ENCODE assay signal across 16 cellular contexts in genomic region chr13:85386424-85386823, GRCh38.
DNase-seq lines count a peak whose midpoint lies in the region; ATAC-seq, FAIRE-seq and TF ChIP-seq lines count a peak whose summit lies in the region.
"Had no signal": no experiment of that assay in that cellular context is flagged by ENCODE, and none has a peak within 500 bp of the region (broad histone marks: within the 10 kb centered on the region; RNA-seq: fewer than 3 reads in every experiment).

No MANE protein-coding gene starts in this region.

- TF ChIP-seq CTCF in astrocyte (IDR thresholded peaks at IDR 0.05; ENCODE audit: insufficient read depth, low read depth, low read length) (no peak), progenitor cell of endocrine pancreas (IDR thresholded peaks at IDR 0.05; ENCODE audit: unreplicated experiment) (no peak)

- H3K9me3 Mint-ChIP-seq in astrocyte (ENCODE audit: unreplicated experiment): peaks cover 4% of the 10 kb centered on the region
- peaks cover 14% of the 10 kb centered on the region for H3K9me3 Mint-ChIP-seq in progenitor cell of endocrine pancreas (ENCODE audit: low read depth)

- FAIRE-seq in astrocyte (lab: Jason Lieb, UNC): no peak
- FAIRE-seq: kidney had no signal

- DNase-seq in Karpas-422: peak; percentile 82
- DNase-seq in NCI-H526 treated with DMSO at 0.1 percent for 48 hours (lab: John Stamatoyannopoulos, UW): peak; percentile 22
- DNase-seq in astrocyte (ENCODE audit: low read depth): no peak
- DNase-seq in progenitor cell of endocrine pancreas (ENCODE audit: low spot score, unreplicated experiment): no peak
- DNase-seq: activated T-cell treated with anti-CD3 and anti-CD28 coated beads, Interleukin-2, amount 50 U/mL, for 48 hours; aorta; CD8-positive, alpha-beta memory T cell; effector CD4-positive, alpha-beta T cell; gastrocnemius medialis; Kasumi-1; kidney; NCI-H446 had no signal

- H3K27ac ChIP-seq in Karpas-422 (ENCODE audit: low read length) (peak overlapping the region; percentile 96), astrocyte (ENCODE audit: low read depth, low read length) (no peak overlapping the region)
- H3K27ac ChIP-seq: gastrocnemius medialis, SJSA1 had no signal

- H3K4me3 ChIP-seq in Karpas-422 (ENCODE audit: low read length) (peak overlapping the region; percentile 47), astrocyte (ENCODE audit: insufficient read depth, low read depth, low read length) (no peak overlapping the region)
- H3K4me3 ChIP-seq: gastrocnemius medialis, SJSA1 had no signal

- H2AFZ ChIP-seq in Karpas-422 (ENCODE audit: low read length): peak overlapping the region; percentile 80
- peak overlapping the region; percentile 42 for H2AFZ ChIP-seq in astrocyte (ENCODE audit: low read depth, low read length)

- peaks cover 6% of the 10 kb centered on the region; the same call in 1 of the 2 replicates for H3K9me3 ChIP-seq in Karpas-422 (ENCODE audit: low read length)
- H3K9me3 ChIP-seq in astrocyte (ENCODE audit: insufficient read depth, low read depth, low read length): no peaks in the 10 kb centered on the region
- H3K9me3 ChIP-seq: gastrocnemius medialis, SJSA1 had no signal

- peaks cover 57% of the 10 kb centered on the region for H3K4me1 ChIP-seq in Karpas-422 (ENCODE audit: low read length)
- peaks cover 6% of the 10 kb centered on the region for H3K4me1 ChIP-seq in astrocyte (ENCODE audit: insufficient read depth, low read length)
- H3K4me1 ChIP-seq: gastrocnemius medialis had no signal

- H3K4me3 Mint-ChIP-seq in astrocyte (ENCODE audit: unreplicated experiment) (no peak overlapping the region), progenitor cell of endocrine pancreas (ENCODE audit: low read depth) (peak overlapping the region; percentile 21)
- H3K4me3 Mint-ChIP-seq: CD8-positive, alpha-beta memory T cell had no signal

- H3K79me2 ChIP-seq in Karpas-422 (ENCODE audit: low read length): no peaks in the 10 kb centered on the region
- H3K79me2 ChIP-seq in astrocyte (ENCODE audit: insufficient read depth, low read length): no peaks in the 10 kb centered on the region

- H3K9ac ChIP-seq in Karpas-422 (ENCODE audit: low read length) (peak overlapping the region; percentile 65), astrocyte (ENCODE audit: low read length) (no peak overlapping the region)

- H3K27me3 ChIP-seq in Karpas-422 (ENCODE audit: low read length) (no peaks in the 10 kb centered on the region), astrocyte (ENCODE audit: insufficient read depth, low read length) (no peaks in the 10 kb centered on the region)
- H3K27me3 ChIP-seq: gastrocnemius medialis, SJSA1 had no signal

- ATAC-seq in GM21717 (IDR thresholded peaks at IDR 0.05; ENCODE audit: unreplicated experiment) (no peak), HG02678 (IDR thresholded peaks at IDR 0.05; ENCODE audit: unreplicated experiment) (no peak), HG03025 (IDR thresholded peaks at IDR 0.05; ENCODE audit: low FRiP score, unreplicated experiment) (no peak)
- ATAC-seq: gastrocnemius medialis had no signal

- no peaks in the 10 kb centered on the region for H3K36me3 ChIP-seq in Karpas-422 (ENCODE audit: insufficient read depth, low read length)
- H3K36me3 ChIP-seq in astrocyte (ENCODE audit: insufficient read depth, low read length): no peaks in the 10 kb centered on the region
- H3K36me3 ChIP-seq: gastrocnemius medialis, SJSA1 had no signal

- H3K4me2 ChIP-seq in Karpas-422 (ENCODE audit: low read depth, low read length, poor library complexity, severe bottlenecking) (peak overlapping the region; percentile 78), astrocyte (ENCODE audit: low read length) (peak overlapping the region; percentile 20)

- H3K27me3 Mint-ChIP-seq in astrocyte (ENCODE audit: low read depth, unreplicated experiment): no peaks in the 10 kb centered on the region
- H3K27me3 Mint-ChIP-seq in progenitor cell of endocrine pancreas: no peaks in the 10 kb centered on the region
- H3K27me3 Mint-ChIP-seq: CD8-positive, alpha-beta memory T cell had no signal

- H4K20me1 ChIP-seq in Karpas-422 (ENCODE audit: insufficient read depth, low read depth, low read length) (no peaks in the 10 kb centered on the region), astrocyte (ENCODE audit: insufficient read depth, low read length) (no peaks in the 10 kb centered on the region)

- no peaks in the 10 kb centered on the region for H3K9me2 ChIP-seq in Karpas-422 (replicated peaks; ENCODE audit: insufficient read depth, low read length)

- H3K27ac Mint-ChIP-seq in astrocyte (ENCODE audit: unreplicated experiment) (no peak overlapping the region), progenitor cell of endocrine pancreas (peak overlapping the region; percentile 77)
- H3K27ac Mint-ChIP-seq: CD8-positive, alpha-beta memory T cell had no signal

- no peaks in the 10 kb centered on the region for H3K36me3 Mint-ChIP-seq in astrocyte (ENCODE audit: low read depth, unreplicated experiment)
- no peaks in the 10 kb centered on the region for H3K36me3 Mint-ChIP-seq in progenitor cell of endocrine pancreas (ENCODE audit: insufficient read depth)

- peaks cover 5% of the 10 kb centered on the region for H3K4me1 Mint-ChIP-seq in astrocyte (ENCODE audit: low read depth, unreplicated experiment)
- H3K4me1 Mint-ChIP-seq in progenitor cell of endocrine pancreas (ENCODE audit: low read depth): peaks cover 11% of the 10 kb centered on the region
- H3K4me1 Mint-ChIP-seq: CD8-positive, alpha-beta memory T cell had no signal

Comparison
In these comparisons a context has a peak if more than half of its experiments do, and no peak if none do; other contexts are left out.
1. DNase-seq: peak in Karpas-422 (single experiment) and NCI-H526 treated with DMSO at 0.1 percent for 48 hours (single experiment); none in astrocyte (single experiment) and progenitor cell of endocrine pancreas (single experiment).